19 cellular contexts compared by ENCODE assay signal in the genomic region with DNA sequence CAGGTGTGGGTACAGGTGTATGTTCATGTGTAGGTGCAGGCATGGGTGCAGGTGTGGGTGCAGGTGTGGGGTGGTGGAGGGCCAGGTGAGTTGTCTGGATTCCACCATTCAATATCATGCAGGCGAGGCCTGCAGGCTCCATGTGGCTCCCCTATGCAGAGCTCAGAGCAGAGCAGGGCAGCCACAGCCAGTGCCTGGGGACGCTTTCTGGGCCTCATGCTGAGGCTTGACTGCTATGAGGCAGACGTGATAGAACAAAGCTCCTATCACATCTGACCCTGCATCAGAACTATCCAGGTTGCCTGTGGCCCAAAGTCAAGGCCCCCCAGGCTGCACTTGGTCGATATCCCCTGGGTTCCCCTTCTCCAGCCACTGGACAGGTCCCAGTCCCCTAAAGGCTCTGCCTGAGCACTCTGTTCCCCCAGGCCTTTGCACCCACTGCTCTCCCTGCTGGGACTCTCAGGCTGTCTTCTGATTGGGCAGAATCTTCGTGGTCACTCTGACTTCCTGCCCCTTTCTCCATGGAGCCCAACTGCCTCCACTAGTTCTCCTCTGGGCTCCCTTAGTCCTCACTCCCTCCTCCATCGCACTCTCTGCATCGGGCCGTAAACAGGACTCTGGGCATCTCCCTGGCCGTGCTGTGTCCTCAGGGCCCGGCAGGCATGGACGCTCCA.
"Had no signal": no experiment of that assay in that cellular context is flagged by ENCODE, and none has a peak within 500 bp of the region (broad histone marks: within the 10 kb centered on the region; RNA-seq: fewer than 3 reads in every experiment).

No MANE protein-coding gene starts in this region.

- H3K9me3 Mint-ChIP-seq: activated B cell treated with CpG ODN at 0.5 μM for 24 hours; activated naive CD4-positive, alpha-beta T cell treated with anti-CD3 and anti-CD28 coated beads, Interleukin-2, amount 50 U/mL, for 72 hours; endodermal cell had no signal

- H3K27ac Mint-ChIP-seq: activated B cell treated with CpG ODN at 0.5 μM for 24 hours; activated CD4-positive, alpha-beta T cell treated with anti-CD3 and anti-CD28 coated beads, Interleukin-2, amount 10 ng/mL, durations not matched to agents 7 days and 5 days; activated naive CD4-positive, alpha-beta T cell treated with anti-CD3 and anti-CD28 coated beads, Interleukin-2, amount 50 U/mL, for 72 hours; endodermal cell had no signal

- H3K4me3 ChIP-seq: body of pancreas, lower lobe of right lung, right atrium auricular region, skin epidermis, tibial artery, vagina had no signal

- H3K27ac ChIP-seq: body of pancreas, lower lobe of right lung, neutrophil, right atrium auricular region, skin epidermis, tibial artery, vagina had no signal

- H3K4me3 Mint-ChIP-seq: activated B cell treated with CpG ODN at 0.5 μM for 24 hours; activated CD4-positive, alpha-beta T cell treated with anti-CD3 and anti-CD28 coated beads, Interleukin-2, amount 10 ng/mL, durations not matched to agents 7 days and 5 days; endodermal cell had no signal

- H3K36me3 Mint-ChIP-seq: activated naive CD4-positive, alpha-beta T cell treated with anti-CD3 and anti-CD28 coated beads, Interleukin-2, amount 50 U/mL, for 72 hours had no signal

- ATAC-seq: body of pancreas, left cardiac atrium had no signal

- DNase-seq: activated B cell treated with CpG ODN at 0.5 μM for 24 hours; activated CD4-positive, alpha-beta T cell treated with anti-CD3 and anti-CD28 coated beads, Interleukin-2, amount 10 ng/mL, durations not matched to agents 7 days and 5 days; activated effector memory CD4-positive, alpha-beta T cell treated with Interleukin-2 at 50 U/mL for 16 hours; activated T-cell treated with anti-CD3 and anti-CD28 coated beads, Interleukin-2, amount 50 U/mL, for 1 hour; amniotic stem cell; body of pancreas; dermis blood vessel endothelial cell; endodermal cell; left cardiac atrium; lower lobe of right lung; midbrain; posterior cingulate gyrus; T1000; tibial artery had no signal

- H3K27me3 ChIP-seq: body of pancreas, neutrophil, right atrium auricular region, tibial artery, vagina had no signal

- H3K9me3 ChIP-seq: body of pancreas, lower lobe of right lung, neutrophil, right atrium auricular region, tibial artery, vagina had no signal

- H3K27me3 Mint-ChIP-seq: activated CD4-positive, alpha-beta T cell treated with anti-CD3 and anti-CD28 coated beads, Interleukin-2, amount 10 ng/mL, durations not matched to agents 7 days and 5 days had no signal

- H3K36me3 ChIP-seq: neutrophil, vagina had no signal

- H3K4me1 Mint-ChIP-seq: activated CD4-positive, alpha-beta T cell treated with anti-CD3 and anti-CD28 coated beads, Interleukin-2, amount 10 ng/mL, durations not matched to agents 7 days and 5 days; endodermal cell had no signal
